37 cellular contexts compared by ENCODE assay signal in genomic region chr1:30248373-30248772, GRCh38.
"Had no signal": no experiment of that assay in that cellular context is flagged by ENCODE, and none has a peak within 500 bp of the region (broad histone marks: within the 10 kb centered on the region; RNA-seq: fewer than 3 reads in every experiment).

No MANE protein-coding gene starts in this region.

- H3K4me1 Mint-ChIP-seq: activated CD4-positive, alpha-beta memory T cell treated with anti-CD3 and anti-CD28 coated beads, Interleukin-2, amount 10 ng/mL, durations not matched to agents 7 days and 5 days; activated CD4-positive, alpha-beta T cell treated with anti-CD3 and anti-CD28 coated beads for 36 hours; activated CD4-positive, alpha-beta T cell treated with anti-CD3 and anti-CD28 coated beads, Interleukin-2, amount 10 ng/mL, durations not matched to agents 7 days and 5 days; activated CD8-positive, alpha-beta memory T cell treated with anti-CD3 and anti-CD28 coated beads, Interleukin-2, amount 10 ng/mL, durations not matched to agents 7 days and 5 days; activated naive CD4-positive, alpha-beta T cell treated with anti-CD3 and anti-CD28 coated beads, Interleukin-2, amount 10 ng/mL, durations not matched to agents 7 days and 5 days; activated naive CD4-positive, alpha-beta T cell treated with anti-CD3 and anti-CD28 coated beads, Interleukin-2, amount 50 U/mL, for 24 hours; activated naive CD8-positive, alpha-beta T cell treated with anti-CD3 and anti-CD28 coated beads, Interleukin-2, amount 10 ng/mL, durations not matched to agents 7 days and 5 days; activated naive CD8-positive, alpha-beta T cell treated with anti-CD3 and anti-CD28 coated beads, Interleukin-2, amount 50 U/mL, for 24 hours; central memory CD8-positive, alpha-beta T cell had no signal

- H3K36me3 ChIP-seq: ascending aorta, cardiac muscle cell had no signal

- H3K9me3 Mint-ChIP-seq: activated CD4-positive, alpha-beta memory T cell treated with anti-CD3 and anti-CD28 coated beads, Interleukin-2, amount 10 ng/mL, durations not matched to agents 7 days and 5 days; activated CD4-positive, alpha-beta T cell treated with anti-CD3 and anti-CD28 coated beads, Interleukin-2, amount 10 ng/mL, durations not matched to agents 7 days and 5 days; activated naive CD4-positive, alpha-beta T cell treated with anti-CD3 and anti-CD28 coated beads, Interleukin-2, amount 10 ng/mL, durations not matched to agents 7 days and 5 days; activated naive CD4-positive, alpha-beta T cell treated with anti-CD3 and anti-CD28 coated beads, Interleukin-2, amount 50 U/mL, for 24 hours; activated naive CD8-positive, alpha-beta T cell treated with anti-CD3 and anti-CD28 coated beads, Interleukin-2, amount 10 ng/mL, durations not matched to agents 7 days and 5 days; activated naive CD8-positive, alpha-beta T cell treated with anti-CD3 and anti-CD28 coated beads, Interleukin-2, amount 50 U/mL, for 24 hours; activated T-cell treated with anti-CD3 and anti-CD28 coated beads, Interleukin-2, amount 50 U/mL, for 24 hours; activated T-helper 2 cell treated with anti-CD3 and anti-CD28 coated beads, Interferon-gamma antibody, Interleukin-2, Interleukin-4, amounts not matched to agents 10 μg/mL and 5 μg/mL and 100 μg/mL, durations not matched to agents 14 hours and 24 hours and 36 hours; central memory CD8-positive, alpha-beta T cell; T-helper 1 cell treated with Interleukin-12 subunit alpha and Interleukin-12 subunit beta and Interleukin-4 antibody, amounts not matched to agents 30 μg/mL and 1 μg/mL, for 36 hours; T-helper 2 cell treated with Interferon-gamma antibody and Interleukin-4, amounts not matched to agents 5 μg/mL and 100 μg/mL, for 36 hours had no signal

- H3K36me3 Mint-ChIP-seq: activated CD8-positive, alpha-beta memory T cell treated with anti-CD3 and anti-CD28 coated beads, Interleukin-2, amount 10 ng/mL, durations not matched to agents 7 days and 5 days; activated naive CD4-positive, alpha-beta T cell treated with anti-CD3 and anti-CD28 coated beads, Interleukin-2, amount 10 ng/mL, durations not matched to agents 7 days and 5 days; activated naive CD4-positive, alpha-beta T cell treated with anti-CD3 and anti-CD28 coated beads, Interleukin-2, amount 50 U/mL, for 24 hours; activated naive CD8-positive, alpha-beta T cell; activated naive CD8-positive, alpha-beta T cell treated with anti-CD3 and anti-CD28 coated beads, Interleukin-2, amount 10 ng/mL, durations not matched to agents 7 days and 5 days; brain had no signal

- H3K27ac ChIP-seq: ascending aorta, cardiac muscle cell, VCaP had no signal

- H3K27ac Mint-ChIP-seq: activated CD4-positive, alpha-beta memory T cell treated with anti-CD3 and anti-CD28 coated beads, Interleukin-2, amount 10 ng/mL, durations not matched to agents 7 days and 5 days; activated CD4-positive, alpha-beta T cell treated with anti-CD3 and anti-CD28 coated beads for 36 hours; activated CD4-positive, alpha-beta T cell treated with anti-CD3 and anti-CD28 coated beads, Interleukin-2, amount 10 ng/mL, durations not matched to agents 7 days and 5 days; activated CD8-positive, alpha-beta memory T cell treated with anti-CD3 and anti-CD28 coated beads, Interleukin-2, amount 10 ng/mL, durations not matched to agents 7 days and 5 days; activated CD8-positive, alpha-beta T cell treated with anti-CD3 and anti-CD28 coated beads, Interleukin-2, amount 10 ng/mL, durations not matched to agents 7 days and 5 days; activated naive CD4-positive, alpha-beta T cell treated with anti-CD3 and anti-CD28 coated beads, Interleukin-2, amount 10 ng/mL, durations not matched to agents 7 days and 5 days; activated naive CD4-positive, alpha-beta T cell treated with anti-CD3 and anti-CD28 coated beads, Interleukin-2, amount 50 U/mL, for 24 hours; activated naive CD8-positive, alpha-beta T cell; activated naive CD8-positive, alpha-beta T cell treated with anti-CD3 and anti-CD28 coated beads, Interleukin-2, amount 10 ng/mL, durations not matched to agents 7 days and 5 days; activated naive CD8-positive, alpha-beta T cell treated with anti-CD3 and anti-CD28 coated beads, Interleukin-2, amount 50 U/mL, for 24 hours; activated T-cell treated with anti-CD3 and anti-CD28 coated beads, Interleukin-2, amount 50 U/mL, for 24 hours; activated T-helper 2 cell treated with anti-CD3 and anti-CD28 coated beads, Interferon-gamma antibody, Interleukin-2, Interleukin-4, amounts not matched to agents 10 μg/mL and 5 μg/mL and 100 μg/mL, durations not matched to agents 14 hours and 24 hours and 36 hours; T-helper 1 cell treated with Interleukin-12 subunit alpha and Interleukin-12 subunit beta and Interleukin-4 antibody, amounts not matched to agents 30 μg/mL and 1 μg/mL, for 36 hours; T-helper 2 cell treated with Interferon-gamma antibody and Interleukin-4, amounts not matched to agents 5 μg/mL and 100 μg/mL, for 36 hours had no signal

- H3K4me1 ChIP-seq: ascending aorta had no signal

- ATAC-seq: activated CD4-positive, alpha-beta T cell treated with anti-CD3 and anti-CD28 coated beads for 36 hours; activated CD4-positive, CD25-positive, alpha-beta regulatory T cell treated with anti-CD3 and anti-CD28 coated beads, Interleukin-2, amount 50 U/mL, for 24 hours; activated CD8-positive, alpha-beta memory T cell treated with anti-CD3 and anti-CD28 coated beads, Interleukin-2, amount 10 ng/mL, durations not matched to agents 7 days and 5 days; activated CD8-positive, alpha-beta T cell treated with anti-CD3 and anti-CD28 coated beads, Interleukin-2, amount 10 ng/mL, durations not matched to agents 7 days and 5 days had no signal

- H3K4me3 ChIP-seq: ascending aorta, cardiac muscle cell had no signal

- H3K9me3 ChIP-seq: ascending aorta had no signal

- H3K27me3 ChIP-seq: ascending aorta, cardiac muscle cell had no signal

- DNase-seq: activated CD4-positive, alpha-beta memory T cell treated with anti-CD3 and anti-CD28 coated beads, Interleukin-2, amount 10 ng/mL, durations not matched to agents 7 days and 5 days; activated CD4-positive, alpha-beta T cell treated with anti-CD3 and anti-CD28 coated beads for 1 hour; activated CD4-positive, alpha-beta T cell treated with anti-CD3 and anti-CD28 coated beads for 36 hours; activated CD4-positive, alpha-beta T cell treated with anti-CD3 and anti-CD28 coated beads for 48 hours; activated CD4-positive, alpha-beta T cell treated with anti-CD3 and anti-CD28 coated beads, Interleukin-2, amount 10 ng/mL, durations not matched to agents 7 days and 5 days; activated CD4-positive, alpha-beta T cell treated with anti-CD3 and anti-CD28 coated beads, Interleukin-2, amount 50 U/mL, for 48 hours; activated CD4-positive, CD25-positive, alpha-beta regulatory T cell; activated CD8-positive, alpha-beta memory T cell treated with anti-CD3 and anti-CD28 coated beads for 24 hours; activated CD8-positive, alpha-beta memory T cell treated with anti-CD3 and anti-CD28 coated beads, Interleukin-2, amount 10 ng/mL, durations not matched to agents 7 days and 5 days; activated CD8-positive, alpha-beta memory T cell treated with anti-CD3 and anti-CD28 coated beads, Interleukin-2, amount 50 U/mL, for 48 hours; activated CD8-positive, alpha-beta T cell treated with anti-CD3 and anti-CD28 coated beads, Interleukin-2, amount 10 ng/mL, durations not matched to agents 7 days and 5 days; activated effector memory CD4-positive, alpha-beta T cell treated with Interleukin-2 at 50 U/mL for 16 hours; activated gamma-delta T cell; activated naive CD4-positive, alpha-beta T cell treated with anti-CD3 and anti-CD28 coated beads, Interleukin-2, amount 10 ng/mL, durations not matched to agents 7 days and 5 days; activated naive CD4-positive, alpha-beta T cell treated with Interleukin-2 at 50 U/mL for 16 hours; activated naive CD8-positive, alpha-beta T cell treated with anti-CD3 and anti-CD28 coated beads, Interleukin-2, amount 10 ng/mL, durations not matched to agents 7 days and 5 days; activated naive CD8-positive, alpha-beta T cell treated with anti-CD3 and anti-CD28 coated beads, Interleukin-2, amount 50 U/mL, for 24 hours; activated T-cell treated with anti-CD3 and anti-CD28 coated beads, Interleukin-2, amount 50 U/mL, for 24 hours; activated T-cell treated with anti-CD3 and anti-CD28 coated beads, Interleukin-2, amount 50 U/mL, for 48 hours; amygdala; anterior cingulate cortex; caudate nucleus; cerebellar nuclear complex; T-helper 1 cell; T-helper 2 cell; T-helper 9 cell had no signal

- H3K4me3 Mint-ChIP-seq: activated CD4-positive, alpha-beta memory T cell treated with anti-CD3 and anti-CD28 coated beads, Interleukin-2, amount 10 ng/mL, durations not matched to agents 7 days and 5 days; activated CD4-positive, alpha-beta T cell treated with anti-CD3 and anti-CD28 coated beads for 36 hours; activated CD4-positive, alpha-beta T cell treated with anti-CD3 and anti-CD28 coated beads, Interleukin-2, amount 10 ng/mL, durations not matched to agents 7 days and 5 days; activated CD8-positive, alpha-beta memory T cell treated with anti-CD3 and anti-CD28 coated beads, Interleukin-2, amount 10 ng/mL, durations not matched to agents 7 days and 5 days; activated CD8-positive, alpha-beta T cell treated with anti-CD3 and anti-CD28 coated beads, Interleukin-2, amount 10 ng/mL, durations not matched to agents 7 days and 5 days; activated naive CD4-positive, alpha-beta T cell treated with anti-CD3 and anti-CD28 coated beads, Interleukin-2, amount 10 ng/mL, durations not matched to agents 7 days and 5 days; activated naive CD4-positive, alpha-beta T cell treated with anti-CD3 and anti-CD28 coated beads, Interleukin-2, amount 50 U/mL, for 24 hours; activated naive CD8-positive, alpha-beta T cell; activated naive CD8-positive, alpha-beta T cell treated with anti-CD3 and anti-CD28 coated beads, Interleukin-2, amount 10 ng/mL, durations not matched to agents 7 days and 5 days; activated naive CD8-positive, alpha-beta T cell treated with anti-CD3 and anti-CD28 coated beads, Interleukin-2, amount 50 U/mL, for 24 hours; activated T-cell treated with anti-CD3 and anti-CD28 coated beads, Interleukin-2, amount 50 U/mL, for 24 hours; brain; central memory CD8-positive, alpha-beta T cell; T-helper 1 cell treated with Interleukin-12 subunit alpha and Interleukin-12 subunit beta and Interleukin-4 antibody, amounts not matched to agents 30 μg/mL and 1 μg/mL, for 36 hours; T-helper 2 cell treated with Interferon-gamma antibody and Interleukin-4, amounts not matched to agents 5 μg/mL and 100 μg/mL, for 36 hours had no signal
